ENCODE assay signal across 12 cellular contexts in genomic region chr2:117979911-117980341, GRCh38. TPM values are rescaled to one million over a fixed set of nuclear protein-coding genes. Genes with fewer than 3 reads are reported as not detected.
DNase-seq lines count a peak whose midpoint lies in the region; ATAC-seq and TF ChIP-seq lines count a peak whose summit lies in the region.
"Had no signal": no experiment of that assay in that cellular context is flagged by ENCODE, and none has a peak within 500 bp of the region (broad histone marks: within the 10 kb centered on the region; RNA-seq: fewer than 3 reads in every experiment).

No MANE protein-coding gene starts in this region.

- H3K36me3 ChIP-seq in mesenchymal stem cell (ENCODE audit: control insufficient read depth in 1 of 2, insufficient read depth in 2 of 2, low read depth in 1 of 2, low read length in 2 of 2), result peaks cover 19 to 56% of the 10 kb centered on the region in 2 experiments
- peaks cover 76% of the 10 kb centered on the region for H3K36me3 ChIP-seq in upper lobe of right lung
- peaks cover 25% of the 10 kb centered on the region for H3K36me3 ChIP-seq in HAP-1 (replicated peaks)
- peaks cover 25 to 83% (median 77%) of the 10 kb centered on the region in 4 donors for H3K36me3 ChIP-seq in stomach

- no peaks in the 10 kb centered on the region for H3K27me3 Mint-ChIP-seq in MCF 10A (ENCODE audit: insufficient read depth, unreplicated experiment)
- H3K27me3 Mint-ChIP-seq: activated T-helper 17 cell treated with anti-CD3 and anti-CD28 coated beads, Interleukin-2, amount 50 U/mL, for 72 hours had no signal

- no peaks in the 10 kb centered on the region for H3K27me3 ChIP-seq in mesenchymal stem cell (ENCODE audit: control insufficient read depth in 1 of 2, insufficient read depth in 1 of 2, low read length in 2 of 2)
- H3K27me3 ChIP-seq in upper lobe of right lung, result no peaks in the 10 kb centered on the region
- H3K27me3 ChIP-seq in HAP-1 (ENCODE audit: low read depth), result no peaks in the 10 kb centered on the region
- H3K27me3 ChIP-seq in stomach, result no peaks in the 10 kb centered on the region
- H3K27me3 ChIP-seq: SJCRH30 had no signal

- in situ Hi-C loops in HAP-1 (cut with MboI; ENCODE audit: low sequenced_read_pairs), result no loop called here

- POLR2A ChIA-PET in MCF 10A (lab: Yijun Ruan, JAX), result interaction anchor here (0.6 to 3.2 kb wide), 7 partner anchors 11 to 902 kb away, joined by 3 to 15 read pairs (median 3); partner anchors contain the start of genes CCDC93, DDX18 and INSIG2

- H4K91ac ChIP-seq in mesenchymal stem cell (ENCODE audit: low read length), result no peak overlapping the region

- no peak overlapping the region for H2BK12ac ChIP-seq in mesenchymal stem cell (ENCODE audit: low read length in 2 of 2)

- H3K4me2 ChIP-seq in mesenchymal stem cell (ENCODE audit: low read length, poor library complexity, severe bottlenecking), result no peak overlapping the region

- TF ChIP-seq POLR2A in stomach (IDR thresholded peaks at IDR 0.05), result no peak

- no peak overlapping the region for H3K14ac ChIP-seq in mesenchymal stem cell (ENCODE audit: low read length in 2 of 2)

- H3K4me1 ChIP-seq in mesenchymal stem cell (ENCODE audit: control insufficient read depth, insufficient read depth, low read depth, low read length) (peaks cover 7% of the 10 kb centered on the region), upper lobe of right lung (peaks cover 12% of the 10 kb centered on the region), HAP-1 (peaks cover 11% of the 10 kb centered on the region), stomach (peaks cover 0 to 15% (median 0%) of the 10 kb centered on the region in 4 donors)
- H3K4me1 ChIP-seq: SJCRH30 had no signal

- H3K9me3 Mint-ChIP-seq in MCF 10A (ENCODE audit: unreplicated experiment), result no peaks in the 10 kb centered on the region
- H3K9me3 Mint-ChIP-seq: activated T-helper 17 cell treated with anti-CD3 and anti-CD28 coated beads, Interleukin-2, amount 50 U/mL, for 72 hours; stimulated activated effector memory CD8-positive, alpha-beta T cell treated with anti-CD3 and anti-CD28 coated beads, Interleukin-12 subunit alpha, Interleukin-12 subunit beta, amount 100 ng/mL, for 72 hours had no signal

- H3K9me3 ChIP-seq in mesenchymal stem cell (ENCODE audit: control insufficient read depth, low read length) (no peaks in the 10 kb centered on the region), upper lobe of right lung (no peaks in the 10 kb centered on the region), HAP-1 (no peaks in the 10 kb centered on the region), stomach (no peaks in the 10 kb centered on the region)
- H3K9me3 ChIP-seq: SJCRH30 had no signal

- TF ChIP-seq EP300 in stomach (IDR thresholded peaks at IDR 0.05), result no peak

- peaks cover 33% of the 10 kb centered on the region for H3K36me3 Mint-ChIP-seq in MCF 10A (ENCODE audit: insufficient read depth, unreplicated experiment)

- TF ChIP-seq CTCF in MCF 10A (IDR thresholded peaks at IDR 0.05; ENCODE audit: unreplicated experiment) (no peak), upper lobe of right lung (IDR thresholded peaks at IDR 0.05) (no peak), stomach (IDR thresholded peaks at IDR 0.05) (no peak)

- no peak overlapping the region for H3K23ac ChIP-seq in mesenchymal stem cell (ENCODE audit: low read length in 2 of 2)

- CTCF ChIA-PET in MCF 10A (lab: Yijun Ruan, JAX), result interaction anchor here (0.9 to 7.5 kb wide), 4 partner anchors 8 to 166 kb away, joined by 3 to 56 read pairs (median 5); partner anchors contain the start of gene DDX18

- no TSS peak for BruUV-seq in MCF 10A (replicated peaks; lab: Mats Ljungman, UMichigan)

- peak; percentile 53 for ATAC-seq in upper lobe of right lung
- ATAC-seq: activated CD8-positive, alpha-beta T cell treated with anti-CD3 and anti-CD28 coated beads, Interleukin-2, amount 10 ng/mL, durations not matched to agents 7 days and 5 days; activated T-helper 17 cell treated with anti-CD3 and anti-CD28 coated beads, Interleukin-2, amount 50 U/mL, for 72 hours; stimulated activated effector memory CD8-positive, alpha-beta T cell treated with anti-CD3 and anti-CD28 coated beads, Interleukin-12 subunit alpha, Interleukin-12 subunit beta, amount 100 ng/mL, for 72 hours had no signal

- H3K4me3 ChIP-seq in mesenchymal stem cell (ENCODE audit: insufficient read depth in 1 of 2, low read depth in 1 of 2, low read length in 2 of 2) (peak overlapping the region in 1 of 2 experiments; percentile 32), upper lobe of right lung (no peak overlapping the region), HAP-1 (no peak overlapping the region), stomach (no peak overlapping the region)
- H3K4me3 ChIP-seq: SJCRH30 had no signal

- H3K4me1 Mint-ChIP-seq in MCF 10A (ENCODE audit: insufficient read depth, unreplicated experiment), result peaks cover 23% of the 10 kb centered on the region

- H2BK120ac ChIP-seq in mesenchymal stem cell (ENCODE audit: low read depth, low read length), result no peak overlapping the region

- intact Hi-C loops in MCF 10A (cut with micrococcal nuclease), result no loop called here
- intact Hi-C loops in upper lobe of right lung (cut with DNase I), result no loop called here
- intact Hi-C loops in posterior vena cava (cut with DNase I), result loop anchor here in 1 of 2 donors (5.0 kb wide), 1 partner anchor 1247 kb away; no protein-coding TSS in a partner anchor
- intact Hi-C loops in stomach (cut with DNase I; ENCODE audit: low total_unique reads), result no loop called here

- H3K9ac ChIP-seq in mesenchymal stem cell (ENCODE audit: low read length), result peak overlapping the region; percentile 72

- no peak overlapping the region for H3K4me3 Mint-ChIP-seq in MCF 10A (ENCODE audit: unreplicated experiment)
- H3K4me3 Mint-ChIP-seq: activated CD8-positive, alpha-beta T cell treated with anti-CD3 and anti-CD28 coated beads, Interleukin-2, amount 10 ng/mL, durations not matched to agents 7 days and 5 days; activated T-helper 17 cell treated with anti-CD3 and anti-CD28 coated beads, Interleukin-2, amount 50 U/mL, for 72 hours; stimulated activated effector memory CD8-positive, alpha-beta T cell treated with anti-CD3 and anti-CD28 coated beads, Interleukin-12 subunit alpha, Interleukin-12 subunit beta, amount 100 ng/mL, for 72 hours had no signal

- no peak overlapping the region for H4K8ac ChIP-seq in mesenchymal stem cell (ENCODE audit: low read length)

- peak overlapping the region; percentile 74 for H2AK5ac ChIP-seq in mesenchymal stem cell (ENCODE audit: low read length, severe bottlenecking)

- no peak overlapping the region for H3K18ac ChIP-seq in mesenchymal stem cell (ENCODE audit: low read depth in 1 of 2, low read length in 2 of 2)

- H3K27ac Mint-ChIP-seq in MCF 10A (ENCODE audit: low read depth, unreplicated experiment), result peak overlapping the region; percentile 79
- H3K27ac Mint-ChIP-seq: activated CD8-positive, alpha-beta T cell treated with anti-CD3 and anti-CD28 coated beads, Interleukin-2, amount 10 ng/mL, durations not matched to agents 7 days and 5 days had no signal

- H2BK5ac ChIP-seq in mesenchymal stem cell (ENCODE audit: low read depth, low read length, poor library complexity, severe bottlenecking), result peak overlapping the region; percentile 22

- H2AFZ ChIP-seq in mesenchymal stem cell (ENCODE audit: low read depth, low read length), result no peak overlapping the region

- 100% methylated on average over 2 of the region's 2 CpGs for WGBS in mesenchymal stem cell
- 75 to 100% (median 95%) methylated on average over 2 of the region's 2 CpGs for WGBS in stomach, 5 donors

- H3K79me1 ChIP-seq in mesenchymal stem cell (replicated peaks; ENCODE audit: low read length, poor library complexity, severe bottlenecking), result peaks cover 26% of the 10 kb centered on the region

- DNase-seq in Kasumi-1 (lab: John Stamatoyannopoulos, UW) (peak; percentile 50 to 66), MCF 10A (ENCODE audit: unreplicated experiment) (no peak), mesenchymal stem cell (no peak), upper lobe of right lung (no peak), HAP-1 (ENCODE audit: low spot score in 2 of 2) (no peak), posterior vena cava (ENCODE audit: low spot score) (no peak), stomach (no peak)
- DNase-seq: activated CD8-positive, alpha-beta T cell treated with anti-CD3 and anti-CD28 coated beads, Interleukin-2, amount 10 ng/mL, durations not matched to agents 7 days and 5 days; SJCRH30; stimulated activated CD4-positive, alpha-beta T cell treated with anti-CD3 and anti-CD28 coated beads, Interleukin-4, amount 100 ng/mL, for 4 hours had no signal

- H3K27ac ChIP-seq in mesenchymal stem cell (ENCODE audit: low read length, poor library complexity, severe bottlenecking), result peak overlapping the region; percentile 87
- no peak overlapping the region for H3K27ac ChIP-seq in upper lobe of right lung
- H3K27ac ChIP-seq in stomach, result peak overlapping the region in 1 of 5 donors; percentile 27
- H3K27ac ChIP-seq: SJCRH30 had no signal

- H2BK15ac ChIP-seq in mesenchymal stem cell (ENCODE audit: low read depth, poor library complexity, severe bottlenecking), result no peak overlapping the region

- H3K4ac ChIP-seq in mesenchymal stem cell (ENCODE audit: low read depth in 1 of 2, low read length in 2 of 2), result no peak overlapping the region

RNA-seq across cellular contexts. Expression of gene CCDC93, which starts 33.9 kb away (rescaled TPM):
- total RNA-seq in MCF 10A (2022) (37.8 and 44.9 TPM in 2 replicates), upper lobe of right lung (37.8 TPM), posterior vena cava (10 to 100 TPM; 24.7 to 28.1 TPM), stomach (10 to 100 TPM; 15.6 to 63.9 (median 33.3) TPM)
- polyA plus RNA-seq in mesenchymal stem cell (2013, experiment 1 of 2), result 13.9 TPM
- 12.1 TPM for polyA plus RNA-seq in mesenchymal stem cell (2013, experiment 2 of 2)
- 1 to 10 TPM; 3.1 to 4.3 (median 3.8) TPM for polyA plus RNA-seq in stomach

Comparison
In these comparisons a context has a peak if more than half of its experiments do, and no peak if none do; other contexts are left out.
1. DNase-seq: peak in Kasumi-1 (2 of 2); none in MCF 10A (single experiment), mesenchymal stem cell (single experiment), upper lobe of right lung (single experiment), HAP-1 (0 of 2), posterior vena cava (single experiment) and stomach (single experiment).